Comparison of ENCODE assay signal across 21 cellular contexts in genomic region chrX:15441464-15441863, GRCh38. TPM values are rescaled to one million over a fixed set of nuclear protein-coding genes. Genes with fewer than 3 reads are reported as not detected.
"Had no signal": no experiment of that assay in that cellular context is flagged by ENCODE, and none has a peak within 500 bp of the region (broad histone marks: within the 10 kb centered on the region; RNA-seq: fewer than 3 reads in every experiment).

No MANE protein-coding gene starts in this region.

- DNase-seq: activated B cell treated with CpG ODN at 0.5 μM for 24 hours; activated CD4-positive, alpha-beta T cell treated with anti-CD3 and anti-CD28 coated beads, Interleukin-2, amount 10 ng/mL, durations not matched to agents 7 days and 5 days; amniotic stem cell; effector memory CD8-positive, alpha-beta T cell; hypothalamus; kidney glomerular epithelial cell; lower lobe of right lung; midbrain; naive thymus-derived CD4-positive, alpha-beta T cell; nucleus accumbens; stimulated activated naive CD4-positive, alpha-beta T cell; substantia nigra; transverse colon had no signal

- H3K27ac Mint-ChIP-seq: activated B cell treated with CpG ODN at 0.5 μM for 24 hours; activated CD4-positive, alpha-beta T cell treated with anti-CD3 and anti-CD28 coated beads, Interleukin-2, amount 10 ng/mL, durations not matched to agents 7 days and 5 days; activated naive CD4-positive, alpha-beta T cell treated with anti-CD3 and anti-CD28 coated beads, Interleukin-2, amount 50 U/mL, for 24 hours; activated T-helper 2 cell treated with anti-CD3 and anti-CD28 coated beads, Interferon-gamma antibody, Interleukin-2, Interleukin-4, amounts not matched to agents 10 μg/mL and 5 μg/mL and 100 μg/mL, durations not matched to agents 14 hours and 24 hours and 36 hours; dendritic cell treated with granulocyte-macrophage colony-stimulating factor and Interleukin-4, amounts not matched to agents 40 ng/mL and 50 ng/mL, for 4 days; effector memory CD8-positive, alpha-beta T cell; naive thymus-derived CD4-positive, alpha-beta T cell; T-helper 1 cell treated with Interleukin-12 subunit alpha and Interleukin-12 subunit beta and Interleukin-4 antibody, amounts not matched to agents 30 μg/mL and 1 μg/mL, for 36 hours had no signal

- H3K9me3 Mint-ChIP-seq: activated B cell treated with CpG ODN at 0.5 μM for 24 hours; activated CD4-positive, alpha-beta T cell treated with anti-CD3 and anti-CD28 coated beads, Interleukin-2, amount 10 ng/mL, durations not matched to agents 7 days and 5 days; activated naive CD4-positive, alpha-beta T cell treated with anti-CD3 and anti-CD28 coated beads, Interleukin-2, amount 50 U/mL, for 24 hours; activated T-helper 2 cell treated with anti-CD3 and anti-CD28 coated beads, Interferon-gamma antibody, Interleukin-2, Interleukin-4, amounts not matched to agents 10 μg/mL and 5 μg/mL and 100 μg/mL, durations not matched to agents 14 hours and 24 hours and 36 hours; brain; dendritic cell treated with granulocyte-macrophage colony-stimulating factor and Interleukin-4, amounts not matched to agents 40 ng/mL and 50 ng/mL, for 4 days; effector memory CD8-positive, alpha-beta T cell; naive thymus-derived CD4-positive, alpha-beta T cell; T-helper 1 cell treated with Interleukin-12 subunit alpha and Interleukin-12 subunit beta and Interleukin-4 antibody, amounts not matched to agents 30 μg/mL and 1 μg/mL, for 36 hours had no signal

- H3K4me3 ChIP-seq: lower lobe of right lung, transverse colon had no signal

- H3K36me3 Mint-ChIP-seq: activated naive CD4-positive, alpha-beta T cell treated with anti-CD3 and anti-CD28 coated beads, Interleukin-2, amount 50 U/mL, for 24 hours; naive thymus-derived CD4-positive, alpha-beta T cell had no signal

- H3K4me1 ChIP-seq: lower lobe of right lung, transverse colon had no signal

- H3K4me1 Mint-ChIP-seq: activated B cell treated with CpG ODN at 0.5 μM for 24 hours; activated CD4-positive, alpha-beta T cell treated with anti-CD3 and anti-CD28 coated beads, Interleukin-2, amount 10 ng/mL, durations not matched to agents 7 days and 5 days; activated naive CD4-positive, alpha-beta T cell treated with anti-CD3 and anti-CD28 coated beads, Interleukin-2, amount 50 U/mL, for 24 hours had no signal

- H3K4me3 Mint-ChIP-seq: activated B cell treated with CpG ODN at 0.5 μM for 24 hours; activated CD4-positive, alpha-beta T cell treated with anti-CD3 and anti-CD28 coated beads, Interleukin-2, amount 10 ng/mL, durations not matched to agents 7 days and 5 days; activated naive CD4-positive, alpha-beta T cell treated with anti-CD3 and anti-CD28 coated beads, Interleukin-2, amount 50 U/mL, for 24 hours; dendritic cell treated with granulocyte-macrophage colony-stimulating factor and Interleukin-4, amounts not matched to agents 40 ng/mL and 50 ng/mL, for 4 days; effector memory CD8-positive, alpha-beta T cell; naive thymus-derived CD4-positive, alpha-beta T cell; T-helper 1 cell treated with Interleukin-12 subunit alpha and Interleukin-12 subunit beta and Interleukin-4 antibody, amounts not matched to agents 30 μg/mL and 1 μg/mL, for 36 hours had no signal

- H3K27me3 ChIP-seq: transverse colon had no signal

- H3K27ac ChIP-seq: epithelial cell of prostate, lower lobe of right lung, transverse colon had no signal

- ATAC-seq: effector memory CD8-positive, alpha-beta T cell; naive thymus-derived CD4-positive, alpha-beta T cell; sciatic nerve had no signal

- H3K9me3 ChIP-seq: lower lobe of right lung, transverse colon had no signal

- H3K27me3 Mint-ChIP-seq: activated B cell treated with CpG ODN at 0.5 μM for 24 hours; brain; dendritic cell treated with granulocyte-macrophage colony-stimulating factor and Interleukin-4, amounts not matched to agents 40 ng/mL and 50 ng/mL, for 4 days; effector memory CD8-positive, alpha-beta T cell had no signal

- H3K36me3 ChIP-seq: lower lobe of right lung, transverse colon had no signal

RNA-seq across cellular contexts. Expression of gene VEGFD, which starts 57.3 kb away (rescaled TPM):
- total RNA-seq: activated B cell treated with CpG ODN at 0.5 μM for 24 hours; activated CD4-positive, alpha-beta T cell treated with anti-CD3 and anti-CD28 coated beads, Interleukin-2, amount 10 ng/mL, durations not matched to agents 7 days and 5 days; activated CD8-positive, alpha-beta memory T cell treated with anti-CD3 and anti-CD28 coated beads for 36 hours; activated T-helper 2 cell treated with anti-CD3 and anti-CD28 coated beads, Interferon-gamma antibody, Interleukin-2, Interleukin-4, amounts not matched to agents 10 μg/mL and 5 μg/mL and 100 μg/mL, durations not matched to agents 14 hours and 24 hours and 36 hours; naive thymus-derived CD4-positive, alpha-beta T cell had no signal

RNA-seq across cellular contexts. Expression of gene BMX, which starts 59.1 kb away (rescaled TPM):
- total RNA-seq: activated B cell treated with CpG ODN at 0.5 μM for 24 hours; activated CD4-positive, alpha-beta T cell treated with anti-CD3 and anti-CD28 coated beads, Interleukin-2, amount 10 ng/mL, durations not matched to agents 7 days and 5 days; activated CD8-positive, alpha-beta memory T cell treated with anti-CD3 and anti-CD28 coated beads for 36 hours; activated T-helper 2 cell treated with anti-CD3 and anti-CD28 coated beads, Interferon-gamma antibody, Interleukin-2, Interleukin-4, amounts not matched to agents 10 μg/mL and 5 μg/mL and 100 μg/mL, durations not matched to agents 14 hours and 24 hours and 36 hours; naive thymus-derived CD4-positive, alpha-beta T cell had no signal
